8 cellular contexts compared by ENCODE assay signal in genomic region chr19:32599736-32600157, GRCh38. TPM values are rescaled to one million over a fixed set of nuclear protein-coding genes. Genes with fewer than 3 reads are reported as not detected.
A peak's percentile ranks its signal among the peaks of the same experiment; 100 is the strongest.
DNase-seq lines count a peak whose midpoint lies in the region; ATAC-seq lines count a peak whose summit lies in the region.

No MANE protein-coding gene starts in this region.

- intact Hi-C loops in activated naive CD4-positive, alpha-beta T cell treated with anti-CD3 and anti-CD28 coated beads for 36 hours (cut with micrococcal nuclease) = loop anchor here (5.0 to 10.0 kb wide), 2 partner anchors 78 to 195 kb away; partner anchors contain the start of genes ANKRD27 and RGS9BP

- no peak for ATAC-seq in HG02852 (IDR thresholded peaks at IDR 0.05; ENCODE audit: unreplicated experiment)
- no peak for ATAC-seq in GM18511 (IDR thresholded peaks at IDR 0.05; ENCODE audit: unreplicated experiment)

- H3K4me1 Mint-ChIP-seq in activated naive CD4-positive, alpha-beta T cell treated with anti-CD3 and anti-CD28 coated beads for 36 hours (ENCODE audit: low read depth) = peaks cover 7% of the 10 kb centered on the region

- H3K4me3 Mint-ChIP-seq in activated naive CD4-positive, alpha-beta T cell treated with anti-CD3 and anti-CD28 coated beads for 36 hours = no peak overlapping the region

- H3K27me3 Mint-ChIP-seq in activated naive CD4-positive, alpha-beta T cell treated with anti-CD3 and anti-CD28 coated beads for 36 hours (ENCODE audit: low read depth) = no peaks in the 10 kb centered on the region

- H3K9me3 Mint-ChIP-seq in activated naive CD4-positive, alpha-beta T cell treated with anti-CD3 and anti-CD28 coated beads for 36 hours = no peaks in the 10 kb centered on the region

- DNase-seq in DMS53 (lab: John Stamatoyannopoulos, UW) = peak; percentile 72
- DNase-seq in HuH-7.5 (ENCODE audit: low spot score) = peak; percentile 50
- peak; percentile 52 for DNase-seq in OCI-M2 (lab: John Stamatoyannopoulos, UW; ENCODE audit: unreplicated experiment)
- peak; percentile 62 for DNase-seq in activated naive CD4-positive, alpha-beta T cell treated with anti-CD3 and anti-CD28 coated beads for 36 hours
- DNase-seq in glomerular visceral epithelial cell (ENCODE audit: extremely low spot score) = peak; percentile 51
- DNase-seq in renal cortical epithelial cell (ENCODE audit: low read depth) = peak; percentile 67

- no peak overlapping the region for H3K27ac Mint-ChIP-seq in activated naive CD4-positive, alpha-beta T cell treated with anti-CD3 and anti-CD28 coated beads for 36 hours

- CTCF ChIA-PET in activated naive CD4-positive, alpha-beta T cell treated with anti-CD3 and anti-CD28 coated beads for 36 hours (lab: Charles Lee) = interaction anchor here (0.6 to 1.7 kb wide), 5 partner anchors 12 to 142 kb away, joined by 3 to 5 read pairs (median 4); no protein-coding TSS in a partner anchor

- H3K36me3 Mint-ChIP-seq in activated naive CD4-positive, alpha-beta T cell treated with anti-CD3 and anti-CD28 coated beads for 36 hours (ENCODE audit: low read depth) = peaks cover 26% of the 10 kb centered on the region

RNA-seq across cellular contexts. Expression of gene PDCD5, which starts 18.8 kb away (rescaled TPM):
- 100 to 1,000 TPM; 233 to 242 TPM for total RNA-seq in activated naive CD4-positive, alpha-beta T cell treated with anti-CD3 and anti-CD28 coated beads for 36 hours
- 105 and 167 TPM in 2 replicates for total RNA-seq in renal cortical epithelial cell
